In genomic region chr7:111137296-111138195, GRCh38 we compare ENCODE assay signal across 8 cellular contexts. TPM values are rescaled to one million over a fixed set of nuclear protein-coding genes. Genes with fewer than 3 reads are reported as not detected.
DNase-seq lines count a peak whose midpoint lies in the region; ATAC-seq and TF ChIP-seq lines count a peak whose summit lies in the region.

No MANE protein-coding gene starts in this region.

- peak in 1 of 2 experiments; percentile 72; a peak in 2 of 4 replicates for TF ChIP-seq EP300 in SK-N-SH (IDR thresholded peaks at IDR 0.05; ENCODE audit: borderline replicate concordance in 1 of 2, low read depth in 1 of 2, low read length in 1 of 2)

- no peaks in the 10 kb centered on the region for H3K9me3 Mint-ChIP-seq in central memory CD8-positive, alpha-beta T cell

- ATAC-seq in GM18858 (IDR thresholded peaks at IDR 0.05; ENCODE audit: unreplicated experiment) (peak; percentile 68), HG02759 (IDR thresholded peaks at IDR 0.05; ENCODE audit: unreplicated experiment) (peak; percentile 86)
- peak; percentile 48 for ATAC-seq in central memory CD8-positive, alpha-beta T cell (replicated peaks; ENCODE audit: extremely low read depth, poor library complexity, severe bottlenecking)

- no peak for DNase-seq in SK-N-SH
- no peak for DNase-seq in central memory CD8-positive, alpha-beta T cell (ENCODE audit: low spot score in 2 of 2)
- DNase-seq in stimulated activated CD4-positive, alpha-beta T cell treated with anti-CD3 and anti-CD28 coated beads, Interleukin-12 subunit alpha, Interleukin-12 subunit beta, amount 100 ng/mL, for 24 hours (ENCODE audit: low read depth in 2 of 2), result peak; percentile 14 to 23
- DNase-seq in vagina (ENCODE audit: extremely low spot score in 2 of 2), result no peak
- no peak for DNase-seq in Ammon's horn (ENCODE audit: low spot score)
- no peak for DNase-seq in pons (ENCODE audit: low spot score)

- WGBS in SK-N-SH (ENCODE audit: low lambda C conversion rate), result 55% methylated on average over 4 of the region's 4 CpGs

- TF ChIP-seq POLR2A in vagina (IDR thresholded peaks at IDR 0.05), result no peak

- H3K79me2 ChIP-seq in SK-N-SH (ENCODE audit: insufficient read depth), result no peaks in the 10 kb centered on the region

- peaks cover 17% of the 10 kb centered on the region for H3K4me1 Mint-ChIP-seq in central memory CD8-positive, alpha-beta T cell

- H3K4me3 Mint-ChIP-seq in central memory CD8-positive, alpha-beta T cell, result no peak overlapping the region

- H4K20me1 ChIP-seq in SK-N-SH (ENCODE audit: insufficient read depth), result no peaks in the 10 kb centered on the region

- H2AFZ ChIP-seq in SK-N-SH (ENCODE audit: low read depth), result peak overlapping the region; percentile 27; the same call in 1 of the 2 replicates

- no peak overlapping the region for H3K4me3 ChIP-seq in SK-N-SH (ENCODE audit: low read depth in 2 of 2, low read length in 1 of 2)
- H3K4me3 ChIP-seq in vagina, result no peak overlapping the region

- H3F3A ChIP-seq in SK-N-SH (replicated peaks; ENCODE audit: insufficient read depth), result peaks cover 18% of the 10 kb centered on the region

- intact Hi-C loops in vagina (cut with DNase I), result no loop called here

- TF ChIP-seq RAD21 in SK-N-SH (IDR thresholded peaks at IDR 0.05; ENCODE audit: low read length), result no peak

- no peaks in the 10 kb centered on the region for H3K9me2 ChIP-seq in SK-N-SH

- peak overlapping the region; percentile 31; the same call in 1 of the 2 replicates for H3K9ac ChIP-seq in SK-N-SH

- H3K27me3 Mint-ChIP-seq in central memory CD8-positive, alpha-beta T cell, result no peaks in the 10 kb centered on the region

- POLR2A ChIA-PET in SK-N-SH (lab: Yijun Ruan, JAX), result no interaction called here

- H3K36me3 ChIP-seq in SK-N-SH (replicated peaks in 1 of 2; ENCODE audit: control insufficient read depth in 1 of 2, insufficient read depth in 2 of 2, low read length in 1 of 2) (no peaks in the 10 kb centered on the region), vagina (no peaks in the 10 kb centered on the region)

- TF ChIP-seq CTCF in SK-N-SH (IDR thresholded peaks at IDR 0.05), result no peak
- no peak for TF ChIP-seq CTCF in vagina (IDR thresholded peaks at IDR 0.05)

- H3K27ac ChIP-seq in SK-N-SH (ENCODE audit: low read depth in 2 of 2, low read length in 1 of 2) (peak overlapping the region; percentile 77 to 93), vagina (no peak overlapping the region)

- H3K4me1 ChIP-seq in SK-N-SH (ENCODE audit: control insufficient read depth in 1 of 2, insufficient read depth in 2 of 2, low read depth in 1 of 2, low read length in 1 of 2) (peaks cover 19 to 34% of the 10 kb centered on the region in 2 experiments; a peak in 3 of 4 replicates), vagina (peaks cover 25% of the 10 kb centered on the region)

- H3K27me3 ChIP-seq in SK-N-SH (ENCODE audit: insufficient read depth) (no peaks in the 10 kb centered on the region), vagina (no peaks in the 10 kb centered on the region)

- H3K4me2 ChIP-seq in SK-N-SH, result peak overlapping the region; percentile 49

- H3K36me3 Mint-ChIP-seq in central memory CD8-positive, alpha-beta T cell (ENCODE audit: insufficient read depth), result peaks cover 3% of the 10 kb centered on the region

- peak overlapping the region; percentile 72 for H3K27ac Mint-ChIP-seq in central memory CD8-positive, alpha-beta T cell (ENCODE audit: low read depth)

- no peaks in the 10 kb centered on the region for H3K9me3 ChIP-seq in SK-N-SH
- no peaks in the 10 kb centered on the region for H3K9me3 ChIP-seq in vagina

- CTCF ChIA-PET in SK-N-SH (lab: Yijun Ruan, JAX), result interaction anchor here (0.7 to 1.9 kb wide), 4 partner anchors 11 to 604 kb away, joined by 3 to 8 read pairs (median 3); no protein-coding TSS in a partner anchor

TF ChIP-seq in SK-N-SH, 30 proteins besides CTCF, POLR2A, EP300 and RAD21:
- TF ChIP-seq RXRA (IDR thresholded peaks at IDR 0.05; ENCODE audit: borderline replicate concordance, low read depth), result no peak
- no peak for TF ChIP-seq NRF1 (IDR thresholded peaks at IDR 0.05; ENCODE audit: low read depth, low read length)
- TF ChIP-seq JUND (IDR thresholded peaks at IDR 0.05), result no peak
- no peak for TF ChIP-seq USF1 (IDR thresholded peaks at IDR 0.05; ENCODE audit: borderline replicate concordance, low read depth)
- TF ChIP-seq RCOR1 (IDR thresholded peaks at IDR 0.05; ENCODE audit: low read length), result no peak
- no peak for TF ChIP-seq FOXM1 (IDR thresholded peaks at IDR 0.05; ENCODE audit: low read depth)
- TF ChIP-seq GATA2 (CRISPR knock-in tag; IDR thresholded peaks at IDR 0.05), result peak; percentile 61
- TF ChIP-seq MAX (IDR thresholded peaks at IDR 0.05; ENCODE audit: low read depth), result no peak
- TF ChIP-seq FOSL2 (IDR thresholded peaks at IDR 0.05; ENCODE audit: borderline replicate concordance, low read depth), result no peak
- no peak for TF ChIP-seq REST (IDR thresholded peaks at IDR 0.05; ENCODE audit: low read depth, low read length)
- no peak for TF ChIP-seq CHD2 (IDR thresholded peaks at IDR 0.05; ENCODE audit: low read length, partially characterized antibody)
- TF ChIP-seq POLR2AphosphoS5 (IDR thresholded peaks at IDR 0.05; ENCODE audit: low read depth, low read length), result peak; percentile 21; the same call in 1 of the 2 replicates
- TF ChIP-seq NFIC (IDR thresholded peaks at IDR 0.05; ENCODE audit: borderline replicate concordance), result no peak
- TF ChIP-seq GABPA (IDR thresholded peaks at IDR 0.05; ENCODE audit: low read depth), result no peak
- TF ChIP-seq FOXJ3 (CRISPR knock-in tag; IDR thresholded peaks at IDR 0.05), result no peak
- no peak for TF ChIP-seq SMC3 (IDR thresholded peaks at IDR 0.05; ENCODE audit: low read depth, low read length)

RNA-seq across cellular contexts. Expression of gene LRRN3, which starts 46.6 kb away (rescaled TPM):
- polyA plus RNA-seq in SK-N-SH (2012; rRNA removed), result 2.1 and 4.1 TPM in 2 replicates
- 5.1 and 6.0 TPM in 2 replicates for polyA plus RNA-seq in SK-N-SH (2012; cell fraction: cytosol; rRNA removed)
- 1.3 and 2.1 TPM in 2 replicates for polyA plus RNA-seq in SK-N-SH (2012; cell fraction: nucleus; rRNA removed)
- total RNA-seq in vagina, result 0.98 TPM

Comparison
In these comparisons a context has a peak if more than half of its experiments do, and no peak if none do; other contexts are left out.
1. DNase-seq: peak in stimulated activated CD4-positive, alpha-beta T cell treated with anti-CD3 and anti-CD28 coated beads, Interleukin-12 subunit alpha, Interleukin-12 subunit beta, amount 100 ng/mL, for 24 hours (2 of 2); none in SK-N-SH (single experiment), central memory CD8-positive, alpha-beta T cell (0 of 2), vagina (0 of 2), Ammon's horn (single experiment) and pons (single experiment).
2. Peak in every context shown above with its lines, with median percentiles within 50 percentile points of each other: ATAC-seq.